15 cellular contexts compared by ENCODE assay signal in genomic region chr2:101076581-101076980, GRCh38.
DNase-seq lines count a peak whose midpoint lies in the region; ATAC-seq, FAIRE-seq and TF ChIP-seq lines count a peak whose summit lies in the region.
"Had no signal": no experiment of that assay in that cellular context is flagged by ENCODE, and none has a peak within 500 bp of the region (broad histone marks: within the 10 kb centered on the region; RNA-seq: fewer than 3 reads in every experiment).

No MANE protein-coding gene starts in this region.

- BruUV-seq in PC-3 (replicated peaks; lab: Mats Ljungman, UMichigan) = no TSS peak

- FAIRE-seq in A549 (lab: Jason Lieb, UNC) (no peak), pancreas (lab: Jason Lieb, UNC) (no peak)
- FAIRE-seq: H54 had no signal

- 84% methylated on average over 2 of the region's 2 CpGs for WGBS in A549 (ENCODE audit: missing lambda C conversion rate)
- WGBS in pancreas, 2 donors = 13 to 16% methylated on average over 2 of the region's 2 CpGs

- TF ChIP-seq CTCF in A549 (IDR thresholded peaks at IDR 0.05) = no peak
- TF ChIP-seq CTCF in PC-3 (conservative IDR thresholded peaks at IDR 0.05; ENCODE audit: low read depth, low read length) = no peak
- TF ChIP-seq CTCF in fibroblast of the aortic adventitia (IDR thresholded peaks at IDR 0.05; ENCODE audit: insufficient read depth, low read length) = no peak
- no peak for TF ChIP-seq CTCF in pancreas (IDR thresholded peaks at IDR 0.05)

- H3K9me3 ChIP-seq in A549 (peaks cover 28% of the 10 kb centered on the region), PC-3 (ENCODE audit: low read length) (no peaks in the 10 kb centered on the region; the same call in 1 of the 2 replicates), pancreas (no peaks in the 10 kb centered on the region)

- TF ChIP-seq EP300 in A549 (IDR thresholded peaks at IDR 0.05) = no peak

- TF ChIP-seq RAD21 in A549 (conservative IDR thresholded peaks at IDR 0.05 in 1 of 2, IDR thresholded peaks at IDR 0.05 in 1 of 2) = no peak

- CTCF ChIA-PET in A549 (lab: Yijun Ruan, JAX) (interaction anchor here (1.2 kb wide), 1 partner anchor 128 kb away, joined by 3 read pairs; no protein-coding TSS in a partner anchor), PC-3 (lab: Charles Lee) (no interaction called here)

- H3K27me3 ChIP-seq in PC-3 (ENCODE audit: low read length) (no peaks in the 10 kb centered on the region), pancreas (no peaks in the 10 kb centered on the region)

- peaks cover 56% of the 10 kb centered on the region for H3K4me1 ChIP-seq in A549
- H3K4me1 ChIP-seq in PC-3 (ENCODE audit: insufficient read depth, low read length) = peaks cover 19% of the 10 kb centered on the region
- peaks cover 0 to 5% (median 3%) of the 10 kb centered on the region in 3 donors for H3K4me1 ChIP-seq in pancreas

- ATAC-seq in A549 (no peak), PC-3 (0 out of 2 replicates have a peak, but pooled peaks have one; percentile 5), pancreas (peak; percentile 28 to 62 (median 53))

- no peak for DNase-seq in A549 (ENCODE audit: low read depth in 1 of 2, low spot score in 1 of 2)
- DNase-seq in PC-3 = no peak
- peak; percentile 48 for DNase-seq in fibroblast of the aortic adventitia (ENCODE audit: low read depth)
- peak in 1 of 6 donors; percentile 40 for DNase-seq in pancreas
- no peak for DNase-seq in effector CD8-positive, alpha-beta T cell (lab: John Stamatoyannopoulos, UW)
- no peak for DNase-seq in NCI-H526 (lab: John Stamatoyannopoulos, UW)
- no peak for DNase-seq in DMS 273 (lab: John Stamatoyannopoulos, UW; ENCODE audit: unreplicated experiment)
- no peak for DNase-seq in GF-D8 (lab: John Stamatoyannopoulos, UW)
- DNase-seq: Calu3; CD4-positive, alpha-beta memory T cell; NCI-H1105; NCI-H1694; NCI-H345; NCI-H69 had no signal

- no peak overlapping the region for H3K9ac ChIP-seq in PC-3 (ENCODE audit: low read length)

- peaks cover 46% of the 10 kb centered on the region for H3K79me2 ChIP-seq in PC-3 (ENCODE audit: low read length)

- H4K20me1 ChIP-seq in PC-3 (ENCODE audit: low read length) = no peaks in the 10 kb centered on the region

- H3K36me3 ChIP-seq in PC-3 (ENCODE audit: low read depth, low read length) (peaks cover 22% of the 10 kb centered on the region), pancreas (no peaks in the 10 kb centered on the region)

- POLR2A ChIA-PET in A549 (lab: Yijun Ruan, JAX) (no interaction called here), PC-3 (lab: Charles Lee; ENCODE audit: unreplicated experiment) (no interaction called here)

- H3K4me3 ChIP-seq in A549 (no peak overlapping the region), PC-3 (ENCODE audit: low read length) (no peak overlapping the region), fibroblast of the aortic adventitia (ENCODE audit: low read depth, low read length) (no peak overlapping the region), pancreas (no peak overlapping the region)

- H3K27ac ChIP-seq in A549 (peak overlapping the region; percentile 44 to 70; a peak in 5 of 6 replicates), PC-3 (ENCODE audit: low read length) (peak overlapping the region; percentile 5; the same call in 1 of the 2 replicates), pancreas (no peak overlapping the region)

- H3K4me2 ChIP-seq in A549 (peak overlapping the region; percentile 2; the same call in 1 of the 3 replicates), PC-3 (ENCODE audit: low read length) (no peak overlapping the region)

- H2AFZ ChIP-seq in PC-3 (ENCODE audit: low read length) = no peak overlapping the region

- H3K9me2 ChIP-seq in PC-3 (replicated peaks; ENCODE audit: low read length) = no peaks in the 10 kb centered on the region

- intact Hi-C loops in PC-3 (cut with micrococcal nuclease) (no loop called here), pancreas (cut with DNase I) (no loop called here)

- TF ChIP-seq POLR2A in A549 (IDR thresholded peaks at IDR 0.05; ENCODE audit: low read length) = no peak

- no peaks in the 10 kb centered on the region for H3F3A ChIP-seq in PC-3 (ENCODE audit: low read length, unreplicated experiment)

TF ChIP-seq in A549, 52 proteins besides CTCF, POLR2A, EP300 and RAD21:
- TF ChIP-seq HOXB13 (CRISPR knock-in tag; IDR thresholded peaks at IDR 0.05; ENCODE audit: low read depth) (no peak), SREBF2 (IDR thresholded peaks at IDR 0.05) (no peak), CHD4 (IDR thresholded peaks at IDR 0.05; ENCODE audit: borderline replicate concordance) (no peak), HOXA7 (CRISPR knock-in tag; IDR thresholded peaks at IDR 0.05) (no peak), TP53 (CRISPR knock-in tag; IDR thresholded peaks at IDR 0.05) (no peak), MAFK (IDR thresholded peaks at IDR 0.05; ENCODE audit: partially characterized antibody) (no peak), KDM1A (IDR thresholded peaks at IDR 0.05; ENCODE audit: low read depth) (no peak), HMGXB4 (CRISPR knock-in tag; IDR thresholded peaks at IDR 0.05; ENCODE audit: borderline replicate concordance) (no peak)
TF ChIP-seq in A549: peak in this region for 0.

Comparison
In these comparisons a context has a peak if more than half of its experiments do, and no peak if none do; other contexts are left out.
1. ATAC-seq: peak in PC-3 (single experiment) and pancreas (4 of 4); none in A549 (0 of 2).
2. H3K27ac ChIP-seq: peak in A549 (2 of 2) and PC-3 (single experiment); none in pancreas (0 of 4).